Comparison of ENCODE assay signal across 19 cellular contexts in genomic region chr2:217167531-217167930, GRCh38.
DNase-seq lines count a peak whose midpoint lies in the region; ATAC-seq, FAIRE-seq and TF ChIP-seq lines count a peak whose summit lies in the region.
"Had no signal": no experiment of that assay in that cellular context is flagged by ENCODE, and none has a peak within 500 bp of the region (broad histone marks: within the 10 kb centered on the region; RNA-seq: fewer than 3 reads in every experiment).

No MANE protein-coding gene starts in this region.

- dilution Hi-C loops in mammary epithelial cell (cut with HindIII; ENCODE audit: low sequenced_read_pairs), result loop anchor here (25.0 kb wide), 1 partner anchor 345 kb away; no protein-coding TSS in a partner anchor

- no peak overlapping the region for H3K27ac ChIP-seq in mammary epithelial cell (ENCODE audit: insufficient read depth, low read depth, low read length)
- no peak overlapping the region for H3K27ac ChIP-seq in PC-3 (ENCODE audit: low read length)
- no peak overlapping the region for H3K27ac ChIP-seq in neural cell (ENCODE audit: low read length)
- H3K27ac ChIP-seq in OCI-LY7 (ENCODE audit: low read depth, low read length, poor library complexity, severe bottlenecking), result no peak overlapping the region
- H3K27ac ChIP-seq: 22Rv1, A549, C4-2B had no signal

- DNase-seq in mammary epithelial cell (peak; percentile 17), MCF 10A (ENCODE audit: unreplicated experiment) (no peak), PC-3 (peak; percentile 28), bronchial epithelial cell (ENCODE audit: low read depth) (peak; percentile 53), OCI-LY7 (ENCODE audit: low spot score) (no peak), MG63 (no peak)
- DNase-seq in activated T-cell treated with anti-CD3 and anti-CD28 coated beads, Interleukin-2, amount 50 U/mL, for 4 hours, result no peak
- DNase-seq: AML-193; Caco-2; CD4-positive, alpha-beta T cell; GOT3; H7 had no signal

- no peaks in the 10 kb centered on the region for H3K36me3 Mint-ChIP-seq in MCF 10A (ENCODE audit: insufficient read depth, unreplicated experiment)
- H3K36me3 Mint-ChIP-seq in activated T-cell treated with anti-CD3 and anti-CD28 coated beads, Interleukin-2, amount 50 U/mL, for 4 hours (ENCODE audit: insufficient read depth), result no peaks in the 10 kb centered on the region

- no peaks in the 10 kb centered on the region for H3K27me3 Mint-ChIP-seq in MCF 10A (ENCODE audit: insufficient read depth, unreplicated experiment)
- peaks cover 8% of the 10 kb centered on the region for H3K27me3 Mint-ChIP-seq in activated T-cell treated with anti-CD3 and anti-CD28 coated beads, Interleukin-2, amount 50 U/mL, for 4 hours (ENCODE audit: low read depth)
- H3K27me3 Mint-ChIP-seq: CD4-positive, alpha-beta T cell had no signal

- H2AFZ ChIP-seq in mammary epithelial cell (ENCODE audit: low read depth, low read length), result no peak overlapping the region
- H2AFZ ChIP-seq in PC-3 (ENCODE audit: low read length), result no peak overlapping the region
- H2AFZ ChIP-seq in neural cell (ENCODE audit: low read depth, low read length), result no peak overlapping the region
- H2AFZ ChIP-seq in OCI-LY7 (ENCODE audit: low read length), result no peak overlapping the region

- no peaks in the 10 kb centered on the region for H3K27me3 ChIP-seq in mammary epithelial cell (ENCODE audit: insufficient read depth, low read length)
- no peaks in the 10 kb centered on the region for H3K27me3 ChIP-seq in PC-3 (ENCODE audit: low read length)
- no peaks in the 10 kb centered on the region for H3K27me3 ChIP-seq in bronchial epithelial cell (ENCODE audit: control insufficient read depth, insufficient read depth, low read length)
- no peaks in the 10 kb centered on the region for H3K27me3 ChIP-seq in neural cell (ENCODE audit: insufficient read depth, low read depth, low read length)
- no peaks in the 10 kb centered on the region for H3K27me3 ChIP-seq in MG63

- H3K79me2 ChIP-seq in mammary epithelial cell (ENCODE audit: insufficient read depth, low read length) (no peaks in the 10 kb centered on the region), PC-3 (ENCODE audit: low read length) (no peaks in the 10 kb centered on the region), neural cell (replicated peaks; ENCODE audit: insufficient read depth, low read length) (no peaks in the 10 kb centered on the region), OCI-LY7 (ENCODE audit: insufficient read depth, low read depth, low read length) (no peaks in the 10 kb centered on the region)

- TF ChIP-seq CTCF in mammary epithelial cell (conservative IDR thresholded peaks at IDR 0.05 in 1 of 2, IDR thresholded peaks at IDR 0.05 in 1 of 2; ENCODE audit: extremely low read depth in 1 of 2, insufficient read depth in 1 of 2, low read depth in 1 of 2, low read length in 2 of 2), result no peak
- no peak for TF ChIP-seq CTCF in MCF 10A (IDR thresholded peaks at IDR 0.05; ENCODE audit: unreplicated experiment)
- TF ChIP-seq CTCF in PC-3 (conservative IDR thresholded peaks at IDR 0.05; ENCODE audit: low read depth, low read length), result no peak
- TF ChIP-seq CTCF in bronchial epithelial cell (IDR thresholded peaks at IDR 0.05; ENCODE audit: insufficient read depth, low read length, severe bottlenecking), result no peak
- TF ChIP-seq CTCF in neural cell (IDR thresholded peaks at IDR 0.05; ENCODE audit: poor library complexity, severe bottlenecking), result no peak
- no peak for TF ChIP-seq CTCF in OCI-LY7 (conservative IDR thresholded peaks at IDR 0.05; ENCODE audit: low read length)

- no peaks in the 10 kb centered on the region for H3K9me3 ChIP-seq in mammary epithelial cell (replicated peaks; ENCODE audit: insufficient read depth, low read length)
- no peaks in the 10 kb centered on the region for H3K9me3 ChIP-seq in PC-3 (ENCODE audit: low read length)
- H3K9me3 ChIP-seq in neural cell (ENCODE audit: low read length), result no peaks in the 10 kb centered on the region
- H3K9me3 ChIP-seq in OCI-LY7 (ENCODE audit: low read length), result no peaks in the 10 kb centered on the region
- no peaks in the 10 kb centered on the region for H3K9me3 ChIP-seq in MG63
- H3K9me3 ChIP-seq: A549, Caco-2 had no signal

- BruUV-seq in mammary epithelial cell (replicated peaks; lab: Mats Ljungman, UMichigan) (no TSS peak), MCF 10A (replicated peaks; lab: Mats Ljungman, UMichigan) (no TSS peak), PC-3 (replicated peaks; lab: Mats Ljungman, UMichigan) (no TSS peak), OCI-LY7 (replicated peaks; lab: Mats Ljungman, UMichigan) (no TSS peak)

- no peak overlapping the region for H3K4me2 ChIP-seq in mammary epithelial cell (ENCODE audit: insufficient read depth, low read depth, low read length)
- no peak overlapping the region for H3K4me2 ChIP-seq in PC-3 (ENCODE audit: low read length)
- H3K4me2 ChIP-seq in neural cell (ENCODE audit: low read length), result no peak overlapping the region
- H3K4me2 ChIP-seq in OCI-LY7 (ENCODE audit: low read length), result no peak overlapping the region
- H3K4me2 ChIP-seq: A549 had no signal

- H3K9me3 Mint-ChIP-seq in MCF 10A (ENCODE audit: unreplicated experiment), result no peaks in the 10 kb centered on the region
- H3K9me3 Mint-ChIP-seq in activated T-cell treated with anti-CD3 and anti-CD28 coated beads, Interleukin-2, amount 50 U/mL, for 4 hours, result peaks cover 3% of the 10 kb centered on the region

- H4K20me1 ChIP-seq in mammary epithelial cell (ENCODE audit: insufficient read depth, low read length) (no peaks in the 10 kb centered on the region), PC-3 (ENCODE audit: low read length) (no peaks in the 10 kb centered on the region), neural cell (ENCODE audit: insufficient read depth) (no peaks in the 10 kb centered on the region), OCI-LY7 (ENCODE audit: insufficient read depth, low read length) (no peaks in the 10 kb centered on the region)

- POLR2A ChIA-PET in MCF 10A (lab: Yijun Ruan, JAX), result no interaction called here
- POLR2A ChIA-PET in PC-3 (lab: Charles Lee; ENCODE audit: unreplicated experiment), result no interaction called here
- POLR2A ChIA-PET in OCI-LY7 (lab: Charles Lee), result interaction anchor here (0.7 kb wide), 1 partner anchor 128 kb away, joined by 3 read pairs; no protein-coding TSS in a partner anchor

- in situ Hi-C loops in mammary epithelial cell (cut with MboI; ENCODE audit: low sequenced_read_pairs in 2 of 2), result loop anchor here (10.0 to 25.0 kb wide), 3 partner anchors 345 to 545 kb away; partner anchors contain the start of gene IGFBP5 (in 1 of the 2)

- no peaks in the 10 kb centered on the region for H3F3A ChIP-seq in PC-3 (ENCODE audit: low read length, unreplicated experiment)
- no peaks in the 10 kb centered on the region for H3F3A ChIP-seq in neural cell (ENCODE audit: insufficient read depth, low read length, poor library complexity, severe bottlenecking)

- H3K4me1 Mint-ChIP-seq in MCF 10A (ENCODE audit: insufficient read depth, unreplicated experiment), result peaks cover under 1% of the 10 kb centered on the region
- H3K4me1 Mint-ChIP-seq in activated T-cell treated with anti-CD3 and anti-CD28 coated beads, Interleukin-2, amount 50 U/mL, for 4 hours (ENCODE audit: low read depth), result peaks cover 3% of the 10 kb centered on the region

- no peak overlapping the region for H3K9ac ChIP-seq in mammary epithelial cell (ENCODE audit: insufficient read depth, low read length)
- H3K9ac ChIP-seq in PC-3 (ENCODE audit: low read length), result no peak overlapping the region
- H3K9ac ChIP-seq in neural cell (ENCODE audit: low read length), result no peak overlapping the region

- H3K9me2 ChIP-seq in PC-3 (replicated peaks; ENCODE audit: low read length) (no peaks in the 10 kb centered on the region), neural cell (ENCODE audit: insufficient read depth, low read length) (no peaks in the 10 kb centered on the region), OCI-LY7 (ENCODE audit: insufficient read depth, low read length) (no peaks in the 10 kb centered on the region)

- TF ChIP-seq RAD21 in neural cell (conservative IDR thresholded peaks at IDR 0.05), result no peak

- FAIRE-seq in bronchial epithelial cell (lab: Jason Lieb, UNC), result no peak
- FAIRE-seq: A549, D721Med, G401.6, GM12891 had no signal

- no peak for ATAC-seq in PC-3
- ATAC-seq in activated T-cell treated with anti-CD3 and anti-CD28 coated beads, Interleukin-2, amount 50 U/mL, for 4 hours, result no peak
- ATAC-seq: A549 had no signal

- no peak overlapping the region for H3K4me3 Mint-ChIP-seq in MCF 10A (ENCODE audit: unreplicated experiment)
- no peak overlapping the region for H3K4me3 Mint-ChIP-seq in activated T-cell treated with anti-CD3 and anti-CD28 coated beads, Interleukin-2, amount 50 U/mL, for 4 hours
- H3K4me3 Mint-ChIP-seq: CD4-positive, alpha-beta T cell had no signal

- no peak overlapping the region for H3K4me3 ChIP-seq in mammary epithelial cell (replicated peaks in 1 of 3; ENCODE audit: insufficient read depth in 1 of 3, low read depth in 2 of 3, low read length in 3 of 3)
- no peak overlapping the region for H3K4me3 ChIP-seq in PC-3 (ENCODE audit: low read length)
- H3K4me3 ChIP-seq in bronchial epithelial cell (ENCODE audit: low read depth, low read length), result no peak overlapping the region
- H3K4me3 ChIP-seq in neural cell (ENCODE audit: low read length), result no peak overlapping the region
- no peak overlapping the region for H3K4me3 ChIP-seq in OCI-LY7 (ENCODE audit: low read depth, low read length, poor library complexity, severe bottlenecking)
- H3K4me3 ChIP-seq in MG63, result no peak overlapping the region
- H3K4me3 ChIP-seq: A549 had no signal

- peak; percentile 71 for TF ChIP-seq EP300 in neural cell (conservative IDR thresholded peaks at IDR 0.05; ENCODE audit: poor library complexity, severe bottlenecking)

- H3K4me1 ChIP-seq in mammary epithelial cell (ENCODE audit: insufficient read depth, low read length) (peaks cover 5% of the 10 kb centered on the region), PC-3 (ENCODE audit: insufficient read depth, low read length) (peaks cover 16% of the 10 kb centered on the region), OCI-LY7 (ENCODE audit: insufficient read depth, low read length, poor library complexity, severe bottlenecking) (no peaks in the 10 kb centered on the region)
- H3K4me1 ChIP-seq: A549, Caco-2 had no signal

- intact Hi-C loops in mammary epithelial cell (cut with micrococcal nuclease) (loop anchor here (2.0 to 10.0 kb wide), 3 partner anchors 117 to 545 kb away; no protein-coding TSS in a partner anchor), MCF 10A (cut with micrococcal nuclease) (no loop called here), PC-3 (cut with micrococcal nuclease) (loop anchor here (5.0 to 10.0 kb wide), 2 partner anchors 470 to 547 kb away; partner anchors contain the start of gene IGFBP5), OCI-LY7 (cut with micrococcal nuclease; ENCODE audit: unreplicated experiment) (no loop called here)

- no peaks in the 10 kb centered on the region for H3K36me3 ChIP-seq in mammary epithelial cell (ENCODE audit: insufficient read depth, low read length)
- no peaks in the 10 kb centered on the region for H3K36me3 ChIP-seq in PC-3 (ENCODE audit: low read depth, low read length)
- H3K36me3 ChIP-seq in bronchial epithelial cell (ENCODE audit: control insufficient read depth, insufficient read depth, low read length), result no peaks in the 10 kb centered on the region
- no peaks in the 10 kb centered on the region for H3K36me3 ChIP-seq in neural cell (ENCODE audit: insufficient read depth, low read length)
- H3K36me3 ChIP-seq in OCI-LY7 (ENCODE audit: insufficient read depth, low read length), result no peaks in the 10 kb centered on the region
- no peaks in the 10 kb centered on the region for H3K36me3 ChIP-seq in MG63

- CTCF ChIA-PET in mammary epithelial cell (lab: Charles Lee; ENCODE audit: low non-redundant PET) (no interaction called here), MCF 10A (lab: Yijun Ruan, JAX) (interaction anchor here (0.6 to 3.9 kb wide), 3 partner anchors 450 to 603 kb away, joined by 3 to 59 read pairs (median 3); partner anchors contain the start of gene IGFBP5), PC-3 (lab: Charles Lee) (no interaction called here), OCI-LY7 (lab: Charles Lee; ENCODE audit: unreplicated experiment) (no interaction called here)

- no peak overlapping the region for H3K27ac Mint-ChIP-seq in MCF 10A (ENCODE audit: low read depth, unreplicated experiment)
- H3K27ac Mint-ChIP-seq: CD4-positive, alpha-beta T cell had no signal

Comparison
In these comparisons a context has a peak if more than half of its experiments do, and no peak if none do; other contexts are left out.
1. DNase-seq: peak in mammary epithelial cell (single experiment), PC-3 (single experiment) and bronchial epithelial cell (single experiment); none in MCF 10A (single experiment), OCI-LY7 (single experiment), activated T-cell treated with anti-CD3 and anti-CD28 coated beads, Interleukin-2, amount 50 U/mL, for 4 hours (single experiment) and MG63 (single experiment).
2. intact Hi-C loops: an anchor here in mammary epithelial cell (2.0 to 10.0 kb wide) and PC-3 (5.0 to 10.0 kb wide); none called in MCF 10A and OCI-LY7.